In genomic region chr1:148679050-148679786, GRCh38 we compare ENCODE assay signal across 8 cellular contexts.
A peak's percentile ranks its signal among the peaks of the same experiment; 100 is the strongest.
DNase-seq lines count a peak whose midpoint lies in the region; ATAC-seq, FAIRE-seq and TF ChIP-seq lines count a peak whose summit lies in the region.
"Not testable (repeated sequence)": the region's sequence is repeated elsewhere in the genome, so short reads cannot be mapped to it uniquely, and the experiment has no call there.

No MANE protein-coding gene starts in this region.

- ATAC-seq in activated CD8-positive, alpha-beta memory T cell treated with anti-CD3 and anti-CD28 coated beads, Interleukin-2, amount 10 ng/mL, durations not matched to agents 7 days and 5 days, result peak; percentile 51
- ATAC-seq in Right ventricle myocardium inferior, result not testable (repeated sequence)

- FAIRE-seq in bronchial epithelial cell (lab: Jason Lieb, UNC), result not testable (repeated sequence)

- H3K9me3 ChIP-seq in HEK293 (ENCODE audit: control insufficient read depth, insufficient read depth, low read depth, low read length); mononuclear cell (ENCODE audit: low read depth, low read length): not testable (repeated sequence)

- H3K36me3 Mint-ChIP-seq in activated CD8-positive, alpha-beta memory T cell treated with anti-CD3 and anti-CD28 coated beads, Interleukin-2, amount 10 ng/mL, durations not matched to agents 7 days and 5 days, result not testable (repeated sequence)

- not testable (repeated sequence) for H3K4me3 Mint-ChIP-seq in activated CD8-positive, alpha-beta memory T cell treated with anti-CD3 and anti-CD28 coated beads, Interleukin-2, amount 10 ng/mL, durations not matched to agents 7 days and 5 days

- DNase-seq in Ammon's horn (ENCODE audit: low spot score), result peak; percentile 8
- DNase-seq in RWPE1 (ENCODE audit: low spot score); activated CD8-positive, alpha-beta memory T cell treated with anti-CD3 and anti-CD28 coated beads, Interleukin-2, amount 10 ng/mL, durations not matched to agents 7 days and 5 days: not testable (repeated sequence)
- peak; percentile 0 for DNase-seq in bronchial epithelial cell (ENCODE audit: low read depth)
- peak; percentile 84 for DNase-seq in Right ventricle myocardium inferior (ENCODE audit: missing footprints)

- H3K4me3 ChIP-seq in HEK293 (ENCODE audit: low read depth, low read length) (peak overlapping the region; percentile 58), bronchial epithelial cell (ENCODE audit: low read depth, low read length) (peak overlapping the region; percentile 44), mononuclear cell (ENCODE audit: low read length) (peak overlapping the region; percentile 42), skin epidermis (peak overlapping the region; percentile 37 to 57 (median 48))

- H3K27me3 Mint-ChIP-seq in activated CD8-positive, alpha-beta memory T cell treated with anti-CD3 and anti-CD28 coated beads, Interleukin-2, amount 10 ng/mL, durations not matched to agents 7 days and 5 days, result not testable (repeated sequence)

- H3K4me1 ChIP-seq in HEK293 (ENCODE audit: control insufficient read depth, insufficient read depth, low read length); mononuclear cell (ENCODE audit: insufficient read depth, low read length): not testable (repeated sequence)

- not testable (repeated sequence) for H3K9me3 Mint-ChIP-seq in activated CD8-positive, alpha-beta memory T cell treated with anti-CD3 and anti-CD28 coated beads, Interleukin-2, amount 10 ng/mL, durations not matched to agents 7 days and 5 days (ENCODE audit: low read depth)

- peak; percentile 55 for TF ChIP-seq CTCF in HEK293 (tag by site-specific recombination; IDR thresholded peaks at IDR 0.05)
- not testable (repeated sequence) for TF ChIP-seq CTCF in RWPE1 (conservative IDR thresholded peaks at IDR 0.05; ENCODE audit: low read depth); bronchial epithelial cell (IDR thresholded peaks at IDR 0.05; ENCODE audit: insufficient read depth, low read length, severe bottlenecking)

- H3K27ac Mint-ChIP-seq in activated CD8-positive, alpha-beta memory T cell treated with anti-CD3 and anti-CD28 coated beads, Interleukin-2, amount 10 ng/mL, durations not matched to agents 7 days and 5 days, result not testable (repeated sequence)

- H3K27me3 ChIP-seq in bronchial epithelial cell (ENCODE audit: control insufficient read depth, insufficient read depth, low read length); mononuclear cell (ENCODE audit: insufficient read depth, low read length): not testable (repeated sequence)

- H3K36me3 ChIP-seq in HEK293 (ENCODE audit: control insufficient read depth in 2 of 2, insufficient read depth in 1 of 2, low read length in 2 of 2); bronchial epithelial cell (ENCODE audit: control insufficient read depth, insufficient read depth, low read length): not testable (repeated sequence)

- POLR2A ChIA-PET in HEK293 (lab: Yijun Ruan, JAX); RWPE1 (lab: Yijun Ruan, JAX; ENCODE audit: low non-redundant PET): not testable (repeated sequence)

- CTCF ChIA-PET in HEK293 (lab: Yijun Ruan, JAX); RWPE1 (lab: Yijun Ruan, JAX); activated CD8-positive, alpha-beta memory T cell treated with anti-CD3 and anti-CD28 coated beads, Interleukin-2, amount 10 ng/mL, durations not matched to agents 7 days and 5 days (lab: Charles Lee): not testable (repeated sequence)

- H3K4me1 Mint-ChIP-seq in activated CD8-positive, alpha-beta memory T cell treated with anti-CD3 and anti-CD28 coated beads, Interleukin-2, amount 10 ng/mL, durations not matched to agents 7 days and 5 days, result not testable (repeated sequence)

- intact Hi-C loops in Right ventricle myocardium inferior (cut with DNase I), result not testable (repeated sequence)

- H3K27ac ChIP-seq in HEK293 (ENCODE audit: extremely low read depth, low read depth, low read length) (peak overlapping the region; percentile 56; the same call in 1 of the 2 replicates), RWPE1 (peak overlapping the region; percentile 64), skin epidermis (peak overlapping the region in 19 of 21 experiments; percentile 46 to 88 (median 73))

TF ChIP-seq in HEK293, 187 proteins besides CTCF, POLR2A, EP300 and RAD21 (continues in another document):
- 0 out of 2 replicates have a peak, but pooled peaks have one; percentile 29 for TF ChIP-seq KLF10 (tag by site-specific recombination; IDR thresholded peaks at IDR 0.05)
- peak; percentile 58 for TF ChIP-seq ZNF341 (tag by site-specific recombination; IDR thresholded peaks at IDR 0.05; ENCODE audit: low read depth)
- peak; percentile 79 for TF ChIP-seq ZNF660 (tag by site-specific recombination; IDR thresholded peaks at IDR 0.05)
- TF ChIP-seq ZSCAN30 (tag by site-specific recombination; IDR thresholded peaks at IDR 0.05), result peak; percentile 94
- TF ChIP-seq ZNF24 (tag by site-specific recombination; IDR thresholded peaks at IDR 0.05), result peak; percentile 55; the same call in 1 of the 2 replicates
- peak; percentile 31; the same call in 1 of the 2 replicates for TF ChIP-seq ZNF366 (tag by site-specific recombination; conservative IDR thresholded peaks at IDR 0.05)
- TF ChIP-seq TSHZ1 (tag by site-specific recombination; IDR thresholded peaks at IDR 0.05; ENCODE audit: borderline replicate concordance), result peak; percentile 63; the same call in 1 of the 2 replicates
- peak; percentile 66 for TF ChIP-seq ZNF600 (tag by site-specific recombination; IDR thresholded peaks at IDR 0.05)
- TF ChIP-seq ZNF692 (tag by site-specific recombination; IDR thresholded peaks at IDR 0.05), result peak; percentile 82
- TF ChIP-seq ZNF324 (tag by site-specific recombination; IDR thresholded peaks at IDR 0.05), result 0 out of 2 replicates have a peak, but pooled peaks have one; percentile 38
- peak; percentile 59; the same call in 1 of the 2 replicates for TF ChIP-seq KLF1 (tag by site-specific recombination; IDR thresholded peaks at IDR 0.05)
- peak; percentile 96 for TF ChIP-seq ZNF501 (tag by site-specific recombination; IDR thresholded peaks at IDR 0.05)
- 0 out of 2 replicates have a peak, but pooled peaks have one; percentile 74 for TF ChIP-seq ZFP37 (tag by site-specific recombination; IDR thresholded peaks at IDR 0.05)
- TF ChIP-seq SP2 (tag by site-specific recombination; IDR thresholded peaks at IDR 0.05), result peak; percentile 69
- peak; percentile 84 for TF ChIP-seq ZSCAN4 (tag by site-specific recombination; IDR thresholded peaks at IDR 0.05)
- TF ChIP-seq SP3 (tag by site-specific recombination; IDR thresholded peaks at IDR 0.05), result peak; percentile 81
- TF ChIP-seq KLF8 (tag by site-specific recombination; IDR thresholded peaks at IDR 0.05), result peak; percentile 95; the same call in 1 of the 2 replicates
